ENCODE assay signal across 8 cellular contexts in the genomic region with DNA sequence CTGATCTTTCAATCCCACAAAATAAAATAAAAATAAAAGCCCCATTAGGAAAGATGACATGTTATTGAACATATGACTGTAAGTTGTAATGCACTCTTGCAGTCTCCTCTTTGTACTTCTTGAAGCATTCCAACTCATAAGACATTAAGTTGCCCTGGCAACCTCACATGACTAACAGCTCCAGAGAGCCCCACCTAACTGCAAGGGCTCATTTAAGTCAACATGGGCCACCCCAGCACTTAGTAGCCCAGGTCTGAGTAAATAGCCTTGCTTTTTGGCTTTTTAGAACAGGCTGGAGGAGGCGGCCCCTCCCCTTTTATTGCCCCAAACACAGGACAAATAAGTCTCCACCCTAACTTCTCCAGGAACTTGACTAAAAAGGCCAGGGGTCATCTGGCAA.
DNase-seq lines count a peak whose midpoint lies in the region; ATAC-seq and TF ChIP-seq lines count a peak whose summit lies in the region.

No MANE protein-coding gene starts in this region.

- in situ Hi-C loops in astrocyte of the spinal cord (cut with HindIII; ENCODE audit: low sequenced_read_pairs): no loop called here

- H3K27me3 ChIP-seq in BE2C: no peaks in the 10 kb centered on the region
- H3K27me3 ChIP-seq in tibial artery: no peaks in the 10 kb centered on the region

- intact Hi-C loops in left colon (cut with DNase I, micrococcal nuclease): no loop called here
- intact Hi-C loops in tibial artery (cut with DNase I; ENCODE audit: low total_unique reads): no loop called here

- DNase-seq in BE2C (no peak), HPDE6-E6E7 (ENCODE audit: extremely low spot score) (peak; percentile 66), astrocyte of the spinal cord (ENCODE audit: low read depth, low spot score) (peak; percentile 88), left colon (peak; percentile 66 to 79), tibial artery (peak; percentile 70 to 76)
- no peak for DNase-seq in activated CD8-positive, alpha-beta memory T cell treated with anti-CD3 and anti-CD28 coated beads, Interleukin-2, amount 50 U/mL, for 4 hours
- DNase-seq in stimulated activated CD4-positive, alpha-beta T cell treated with anti-CD3 and anti-CD28 coated beads, Interleukin-2, amount 100 ng/mL, for 48 hours: no peak

- H3K9me3 ChIP-seq in BE2C (no peaks in the 10 kb centered on the region), tibial artery (no peaks in the 10 kb centered on the region)

- TF ChIP-seq CTCF in BE2C (IDR thresholded peaks at IDR 0.05; ENCODE audit: low read depth, low read length): no peak
- no peak for TF ChIP-seq CTCF in astrocyte of the spinal cord (IDR thresholded peaks at IDR 0.05; ENCODE audit: low read depth, low read length)
- no peak for TF ChIP-seq CTCF in tibial artery (IDR thresholded peaks at IDR 0.05)

- H3K4me1 ChIP-seq in BE2C (peaks cover 9% of the 10 kb centered on the region), tibial artery (peaks cover 0 to 36% (median 21%) of the 10 kb centered on the region in 4 donors)

- ATAC-seq in left colon: peak; percentile 75
- ATAC-seq in GM19452 (IDR thresholded peaks at IDR 0.05; ENCODE audit: unreplicated experiment): no peak

- H3K4me3 ChIP-seq in BE2C (ENCODE audit: low read depth, low read length) (peak overlapping the region; percentile 38), astrocyte of the spinal cord (ENCODE audit: low read depth, low read length) (peak overlapping the region; percentile 14), tibial artery (peak overlapping the region; percentile 38)

- H3K36me3 ChIP-seq in BE2C (no peaks in the 10 kb centered on the region), tibial artery (no peaks in the 10 kb centered on the region)

- peak overlapping the region; percentile 54 to 65 for H3K27ac ChIP-seq in tibial artery

Comparison
In these comparisons a context has a peak if more than half of its experiments do, and no peak if none do; other contexts are left out.
1. DNase-seq: peak in HPDE6-E6E7 (single experiment), astrocyte of the spinal cord (single experiment), left colon (2 of 2) and tibial artery (2 of 2); none in BE2C (single experiment), activated CD8-positive, alpha-beta memory T cell treated with anti-CD3 and anti-CD28 coated beads, Interleukin-2, amount 50 U/mL, for 4 hours (single experiment) and stimulated activated CD4-positive, alpha-beta T cell treated with anti-CD3 and anti-CD28 coated beads, Interleukin-2, amount 100 ng/mL, for 48 hours (0 of 2).
2. Peak in every context shown above with its lines, with median percentiles within 50 percentile points of each other: H3K4me3 ChIP-seq.